ENCODE assay signal across 14 cellular contexts in genomic region chr3:52893723-52894122, GRCh38. TPM values are rescaled to one million over a fixed set of nuclear protein-coding genes. Genes with fewer than 3 reads are reported as not detected.
DNase-seq lines count a peak whose midpoint lies in the region; ATAC-seq and TF ChIP-seq lines count a peak whose summit lies in the region.
"Had no signal": no experiment of that assay in that cellular context is flagged by ENCODE, and none has a peak within 500 bp of the region (broad histone marks: within the 10 kb centered on the region; RNA-seq: fewer than 3 reads in every experiment).

No MANE protein-coding gene starts in this region.

- H3K27ac ChIP-seq in esophagus muscularis mucosa (replicated peaks in 1 of 4) = peak overlapping the region in 3 of 4 donors; percentile 28 to 70 (median 53)
- peak overlapping the region; percentile 31 to 40 for H3K27ac ChIP-seq in prostate gland

- 37% methylated on average over 4 of the region's 4 CpGs for WGBS in esophagus muscularis mucosa
- 44% methylated on average over 4 of the region's 4 CpGs for WGBS in prostate gland

- H3K27ac Mint-ChIP-seq in CD14-positive monocyte = peak overlapping the region in 6 of 7 donors; percentile 82 to 97 (median 96)

- TF ChIP-seq POLR2A in esophagus muscularis mucosa (IDR thresholded peaks at IDR 0.05; ENCODE audit: low read depth) (no peak), prostate gland (IDR thresholded peaks at IDR 0.05) (no peak)

- intact Hi-C loops in CD14-positive monocyte (cut with micrococcal nuclease) = loop anchor here in 1 of 2 donors (10.0 kb wide), 1 partner anchor 361 kb away; the partner anchor contains the start of gene TKT
- intact Hi-C loops in esophagus muscularis mucosa (cut with DNase I) = loop anchor here (5.0 to 10.0 kb wide), 2 partner anchors 46 to 119 kb away; partner anchors contain the start of genes ITIH1 and NEK4
- intact Hi-C loops in prostate gland (cut with DNase I) = no loop called here

- TF ChIP-seq EP300 in esophagus muscularis mucosa (IDR thresholded peaks at IDR 0.05) = no peak

- H3K4me3 ChIP-seq in LNCaP clone FGC (ENCODE audit: low read depth, low read length) (no peak overlapping the region; the same call in 1 of the 2 replicates), esophagus muscularis mucosa (no peak overlapping the region), prostate gland (no peak overlapping the region)

- H3K4me1 Mint-ChIP-seq in CD14-positive monocyte = peaks cover 73% of the 10 kb centered on the region

- H3K9me3 ChIP-seq in esophagus muscularis mucosa (no peaks in the 10 kb centered on the region), prostate gland (no peaks in the 10 kb centered on the region)
- H3K9me3 ChIP-seq: Caco-2, Peyer's patch had no signal

- H3K4me3 Mint-ChIP-seq in CD14-positive monocyte = no peak overlapping the region

- H3K27me3 ChIP-seq in esophagus muscularis mucosa (no peaks in the 10 kb centered on the region), prostate gland (replicated peaks; ENCODE audit: insufficient read depth) (no peaks in the 10 kb centered on the region)
- H3K27me3 ChIP-seq: Peyer's patch had no signal

- TF ChIP-seq CTCF in CD14-positive monocyte (IDR thresholded peaks at IDR 0.05) (no peak), LNCaP clone FGC (IDR thresholded peaks at IDR 0.05; ENCODE audit: control insufficient read depth, extremely low read depth, insufficient read depth) (no peak), esophagus muscularis mucosa (IDR thresholded peaks at IDR 0.05) (no peak), prostate gland (IDR thresholded peaks at IDR 0.05) (no peak)

- peaks cover 0 to 2% (median 1%) of the 10 kb centered on the region in 3 donors for H3K27me3 Mint-ChIP-seq in CD14-positive monocyte (ENCODE audit: low read depth in 3 of 3)
- H3K27me3 Mint-ChIP-seq: activated B cell treated with CpG ODN at 0.5 μM for 24 hours had no signal

- H3K4me1 ChIP-seq in esophagus muscularis mucosa = peaks cover 44 to 66% (median 61%) of the 10 kb centered on the region in 4 donors
- H3K4me1 ChIP-seq in prostate gland (replicated peaks) = peaks cover 8% of the 10 kb centered on the region

- peaks cover 20 to 36% of the 10 kb centered on the region in 2 donors for H3K36me3 Mint-ChIP-seq in CD14-positive monocyte

- ATAC-seq in HG03469 (IDR thresholded peaks at IDR 0.05; ENCODE audit: unreplicated experiment) = no peak

- H3K36me3 ChIP-seq in esophagus muscularis mucosa (peaks cover 0 to 4% (median 0%) of the 10 kb centered on the region in 4 donors), prostate gland (no peaks in the 10 kb centered on the region)
- H3K36me3 ChIP-seq: Peyer's patch had no signal

- H3K9me3 Mint-ChIP-seq in CD14-positive monocyte = peaks cover 0 to 2% (median 0%) of the 10 kb centered on the region in 7 donors
- H3K9me3 Mint-ChIP-seq: activated B cell treated with CpG ODN at 0.5 μM for 24 hours, brain had no signal

- DNase-seq in CD14-positive monocyte (ENCODE audit: low spot score) (no peak), LNCaP clone FGC (ENCODE audit: low read depth) (peak; percentile 46), esophagus muscularis mucosa (ENCODE audit: extremely low spot score) (no peak), prostate gland (ENCODE audit: low spot score) (no peak), kidney glomerular epithelial cell (lab: John Stamatoyannopoulos, UW) (no peak), NCI-H69 (lab: John Stamatoyannopoulos, UW) (no peak)
- no peak for DNase-seq in effector CD4-positive, alpha-beta T cell
- DNase-seq: activated B cell treated with CpG ODN at 0.5 μM for 24 hours, NCI-H1417 treated with DMSO at 0.1 percent for 48 hours, Peyer's patch had no signal

RNA-seq across cellular contexts. Expression of gene STIMATE, which starts 3.6 kb away (rescaled TPM):
- 10 to 100 TPM in 1 of 2 donors, 1 to 10 TPM in 1; 8.9 to 11.7 TPM for polyA plus RNA-seq in CD14-positive monocyte
- total RNA-seq in esophagus muscularis mucosa (10 to 100 TPM; 10.4 to 23.6 (median 14.7) TPM), prostate gland (10 to 100 TPM in 1 of 2 donors, 1 to 10 TPM in 1; 7.2 to 20.5 TPM)

RNA-seq across cellular contexts. Expression of gene MUSTN1, which starts 58.9 kb away (rescaled TPM):
- under 1 TPM in 1 of 2 donors, not detected in 1; 0.29 TPM for polyA plus RNA-seq in CD14-positive monocyte
- total RNA-seq in esophagus muscularis mucosa = 10 to 100 TPM in 3 of 4 donors, 1 to 10 TPM in 1; 6.6 to 17.7 (median 12.5) TPM
- 10 to 100 TPM; 10.5 to 14.4 TPM for total RNA-seq in prostate gland
- total RNA-seq: frontal cortex had no signal
